ENCODE assay signal across 8 cellular contexts in the genomic region with DNA sequence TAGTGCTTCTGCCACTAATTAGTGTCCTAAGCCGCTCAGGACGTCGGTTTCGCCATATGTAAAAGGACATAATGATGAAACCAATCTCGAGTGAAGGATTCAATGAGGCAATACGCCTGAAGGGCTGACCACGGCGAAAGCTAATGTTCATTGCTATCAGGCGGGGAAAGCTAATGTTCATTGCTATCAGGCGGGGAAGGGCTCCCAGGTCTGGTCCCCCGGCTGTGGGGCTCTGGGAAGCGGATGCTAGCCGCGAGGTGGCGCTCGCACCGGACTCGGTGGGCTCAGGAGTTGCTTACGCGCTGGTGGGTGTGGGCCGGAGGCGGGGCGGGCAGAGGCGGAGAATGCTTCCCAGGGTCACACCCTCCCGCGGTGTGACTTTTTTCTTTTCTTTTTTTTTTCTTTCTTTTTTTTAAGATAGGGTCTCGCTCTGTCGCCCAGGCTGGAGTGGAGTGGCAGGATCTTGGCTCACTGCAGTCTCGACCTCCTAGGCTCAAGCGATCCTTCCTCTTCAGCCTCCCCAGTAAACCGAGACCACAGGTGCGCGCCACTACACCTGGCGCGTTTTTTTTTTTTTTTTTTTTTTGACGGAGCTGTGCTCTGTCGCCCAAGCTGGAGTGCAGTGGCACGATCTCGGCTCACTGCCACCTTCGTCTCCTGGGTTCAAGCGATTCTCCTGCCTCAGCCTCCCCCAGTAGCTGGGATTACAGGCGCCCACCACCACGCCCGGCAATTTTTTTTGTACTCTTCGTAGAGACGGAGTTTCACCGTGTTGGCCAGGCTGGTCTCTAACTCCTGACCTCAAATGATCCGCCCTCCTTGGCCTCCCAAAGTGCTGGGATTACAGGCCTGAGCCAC.
DNase-seq lines count a peak whose midpoint lies in the region; ATAC-seq and TF ChIP-seq lines count a peak whose summit lies in the region.

No MANE protein-coding gene starts in this region.

- peaks cover 6% of the 10 kb centered on the region for H3K27me3 ChIP-seq in GM06990 (replicated peaks; ENCODE audit: control insufficient read depth, insufficient read depth, low read length)

- H3K4me3 ChIP-seq in GM06990 (replicated peaks; ENCODE audit: low read depth, low read length): no peak overlapping the region

- H3K36me3 ChIP-seq in GM06990 (ENCODE audit: control insufficient read depth, insufficient read depth, low read length): no peaks in the 10 kb centered on the region

- H3K9me3 Mint-ChIP-seq in memory B cell: no peaks in the 10 kb centered on the region

- peak; percentile 67 for ATAC-seq in HG03457 (IDR thresholded peaks at IDR 0.05; ENCODE audit: unreplicated experiment)
- ATAC-seq in memory B cell (ENCODE audit: low read depth): peak; percentile 91
- ATAC-seq in HG03095 (IDR thresholded peaks at IDR 0.05; ENCODE audit: unreplicated experiment): no peak

- H3K4me1 Mint-ChIP-seq in memory B cell: peaks cover 3% of the 10 kb centered on the region

- H3K36me3 Mint-ChIP-seq in memory B cell: no peaks in the 10 kb centered on the region

- no peak overlapping the region for H3K27ac Mint-ChIP-seq in memory B cell

- H3K4me3 Mint-ChIP-seq in memory B cell: peak overlapping the region; percentile 43

- peaks cover 22% of the 10 kb centered on the region for H3K27me3 Mint-ChIP-seq in memory B cell

- peak; percentile 93 for TF ChIP-seq CTCF in GM06990 (IDR thresholded peaks at IDR 0.05; ENCODE audit: insufficient read depth, low read length, poor library complexity, severe bottlenecking)

- DNase-seq in GM06990 (ENCODE audit: extremely low read depth, insufficient read length) (peak; percentile 81), NCI-H748 treated with DMSO at 0.1 percent for 48 hours (lab: John Stamatoyannopoulos, UW) (peak; percentile 76), memory B cell (ENCODE audit: low spot score in 2 of 2) (peak; percentile 56 to 70)
- peak; percentile 60 to 76 for DNase-seq in activated CD8-positive, alpha-beta memory T cell treated with anti-CD3 and anti-CD28 coated beads for 1 hour (ENCODE audit: extremely low read depth in 1 of 2, low read depth in 1 of 2)
- DNase-seq in effector CD8-positive, alpha-beta T cell (lab: John Stamatoyannopoulos, UW): peak; percentile 79
- DNase-seq in stimulated activated CD8-positive, alpha-beta memory T cell treated with anti-CD3 and anti-CD28 coated beads, Interleukin-15, amount 100 ng/mL, for 1 hour (ENCODE audit: low read depth): peak; percentile 74
